Comparison of ENCODE assay signal across 11 cellular contexts in the genomic region with DNA sequence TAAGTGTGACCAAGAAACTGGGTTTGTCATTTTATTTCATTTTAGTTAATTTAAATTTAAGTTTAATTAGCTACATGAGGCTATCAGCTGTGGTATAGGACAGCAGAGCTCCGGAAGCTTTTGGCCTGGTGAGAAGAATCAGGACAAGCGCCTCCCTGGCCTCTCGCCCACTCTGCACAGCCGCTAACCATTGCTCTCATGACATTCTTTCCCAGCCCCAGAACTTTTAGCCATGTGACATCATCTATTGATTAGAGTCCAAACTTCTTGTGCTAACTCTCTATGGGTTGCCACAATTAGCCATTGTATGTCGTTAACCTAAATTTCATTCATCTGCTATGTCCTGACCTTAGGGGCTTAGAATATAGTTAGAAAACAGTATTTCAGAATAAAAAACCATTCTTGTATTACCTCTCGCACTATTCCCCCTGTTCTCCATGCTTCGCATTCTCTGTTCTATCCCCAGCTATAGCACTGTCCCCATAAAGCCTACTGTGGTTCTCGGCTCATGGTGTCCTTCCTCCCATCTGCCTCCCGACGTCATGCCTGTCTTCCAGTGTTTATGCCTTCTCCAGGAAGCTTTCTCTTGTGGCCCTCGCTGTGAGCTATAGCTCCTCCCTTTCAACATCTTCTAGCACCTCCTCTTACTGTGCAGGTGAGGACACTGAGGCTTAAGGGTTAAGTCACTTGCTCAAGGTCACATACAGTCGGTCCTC. TPM values are rescaled to one million over a fixed set of nuclear protein-coding genes. Genes with fewer than 3 reads are reported as not detected.
A peak's percentile ranks its signal among the peaks of the same experiment; 100 is the strongest.
DNase-seq lines count a peak whose midpoint lies in the region; ATAC-seq and TF ChIP-seq lines count a peak whose summit lies in the region.
"Had no signal": no experiment of that assay in that cellular context is flagged by ENCODE, and none has a peak within 500 bp of the region (broad histone marks: within the 10 kb centered on the region; RNA-seq: fewer than 3 reads in every experiment).

No MANE protein-coding gene starts in this region.

- H3K27me3 ChIP-seq in lower lobe of right lung (ENCODE audit: low read depth) (no peaks in the 10 kb centered on the region), suprapubic skin (no peaks in the 10 kb centered on the region)

- no peak for TF ChIP-seq POLR2A in suprapubic skin (IDR thresholded peaks at IDR 0.05)

- peak in 1 of 2 donors; percentile 23 for ATAC-seq in lower lobe of right lung
- ATAC-seq in HG03432 (IDR thresholded peaks at IDR 0.05; ENCODE audit: unreplicated experiment) = no peak
- ATAC-seq in GM19463 (IDR thresholded peaks at IDR 0.05; ENCODE audit: unreplicated experiment) = no peak
- ATAC-seq in GM21423 (IDR thresholded peaks at IDR 0.05; ENCODE audit: unreplicated experiment) = no peak

- WGBS in suprapubic skin = 60% methylated on average over 12 of the region's 12 CpGs

- peak; percentile 67 for DNase-seq in LHCN-M2 (ENCODE audit: low read depth)
- no peak for DNase-seq in coronary artery (ENCODE audit: low spot score)
- peak; percentile 48 for DNase-seq in lower lobe of right lung
- no peak for DNase-seq in suprapubic skin (ENCODE audit: low spot score in 2 of 2)
- no peak for DNase-seq in NCI-H510A (lab: John Stamatoyannopoulos, UW)
- DNase-seq: activated naive CD4-positive, alpha-beta T cell had no signal

- no peak for TF ChIP-seq EP300 in suprapubic skin (IDR thresholded peaks at IDR 0.05)

- no peaks in the 10 kb centered on the region for H3K9me3 ChIP-seq in lower lobe of right lung
- H3K9me3 ChIP-seq in suprapubic skin = no peaks in the 10 kb centered on the region

- peak overlapping the region; percentile 40 for H3K4me3 ChIP-seq in coronary artery
- H3K4me3 ChIP-seq in lower lobe of right lung = no peak overlapping the region
- H3K4me3 ChIP-seq in suprapubic skin = no peak overlapping the region
- H3K4me3 ChIP-seq: K562 had no signal

- H3K4me1 ChIP-seq in lower lobe of right lung = peaks cover 80% of the 10 kb centered on the region
- H3K4me1 ChIP-seq in suprapubic skin = peaks cover 52% of the 10 kb centered on the region

- H3K36me3 ChIP-seq in lower lobe of right lung (peaks cover 42% of the 10 kb centered on the region), suprapubic skin (peaks cover 24% of the 10 kb centered on the region)

- intact Hi-C loops in lower lobe of right lung (cut with DNase I) = no loop called here

- H3K27ac ChIP-seq in coronary artery = peak overlapping the region; percentile 73 to 89
- H3K27ac ChIP-seq in lower lobe of right lung = peak overlapping the region; percentile 85
- H3K27ac ChIP-seq in suprapubic skin = peak overlapping the region; percentile 84

- TF ChIP-seq CTCF in coronary artery (IDR thresholded peaks at IDR 0.05) = no peak
- no peak for TF ChIP-seq CTCF in lower lobe of right lung (IDR thresholded peaks at IDR 0.05)
- TF ChIP-seq CTCF in suprapubic skin (IDR thresholded peaks at IDR 0.05) = no peak

RNA-seq across cellular contexts. Expression of gene SSH1, which starts 23.5 kb away (rescaled TPM):
- total RNA-seq in LHCN-M2 (2014; rRNA removed) = 13.9 and 29.4 TPM in 2 replicates
- 39.9 TPM for polyA plus RNA-seq in LHCN-M2 (2012)
- total RNA-seq in lower lobe of right lung = 45.6 TPM
- 10 to 100 TPM; 11.2 to 26.0 (median 15.8) TPM for total RNA-seq in suprapubic skin

RNA-seq across cellular contexts. Expression of gene DAO, which starts 46.0 kb away (rescaled TPM):
- total RNA-seq in LHCN-M2 (2014; rRNA removed) = not detected in 2 replicates
- polyA plus RNA-seq in LHCN-M2 (2012) = not detected
- total RNA-seq in lower lobe of right lung = not detected
- total RNA-seq in suprapubic skin = not detected
- total RNA-seq: H1, K562 had no signal
- polyA plus RNA-seq: H1, K562 had no signal

Comparison
In these comparisons a context has a peak if more than half of its experiments do, and no peak if none do; other contexts are left out.
1. DNase-seq: peak in LHCN-M2 (single experiment) and lower lobe of right lung (single experiment); none in coronary artery (single experiment), suprapubic skin (0 of 2) and NCI-H510A (single experiment).
2. Peak in every context shown above with its lines, with median percentiles within 50 percentile points of each other: H3K27ac ChIP-seq.